In genomic region chr16:28188085-28188916, GRCh38 we compare ENCODE assay signal across 9 cellular contexts. TPM values are rescaled to one million over a fixed set of nuclear protein-coding genes. Genes with fewer than 3 reads are reported as not detected.
DNase-seq lines count a peak whose midpoint lies in the region; ATAC-seq and TF ChIP-seq lines count a peak whose summit lies in the region.
"Had no signal": no experiment of that assay in that cellular context is flagged by ENCODE, and none has a peak within 500 bp of the region (broad histone marks: within the 10 kb centered on the region; RNA-seq: fewer than 3 reads in every experiment).

No MANE protein-coding gene starts in this region.

- H3K79me2 ChIP-seq in Karpas-422 (ENCODE audit: low read length) (peaks cover 98% of the 10 kb centered on the region), neural progenitor cell (ENCODE audit: low read depth) (peaks cover 100% of the 10 kb centered on the region)

- peaks cover 57% of the 10 kb centered on the region for H3K36me3 ChIP-seq in Karpas-422 (ENCODE audit: insufficient read depth, low read length)
- no peaks in the 10 kb centered on the region for H3K36me3 ChIP-seq in neural progenitor cell

- peak overlapping the region; percentile 43 for H3K27ac ChIP-seq in Karpas-422 (ENCODE audit: low read length)
- H3K27ac ChIP-seq in neural progenitor cell: no peak overlapping the region
- H3K27ac ChIP-seq: HL-60 had no signal

- H3K4me2 ChIP-seq in Karpas-422 (ENCODE audit: low read depth, low read length, poor library complexity, severe bottlenecking) (peak overlapping the region; percentile 5), neural progenitor cell (no peak overlapping the region)

- peaks cover 9% of the 10 kb centered on the region for H3K36me3 Mint-ChIP-seq in neural progenitor cell

- H3K27me3 ChIP-seq in Karpas-422 (ENCODE audit: low read length) (no peaks in the 10 kb centered on the region), neural progenitor cell (no peaks in the 10 kb centered on the region)

- no peak overlapping the region for H3K4me3 Mint-ChIP-seq in neural progenitor cell

- peaks cover 4% of the 10 kb centered on the region for H3K9me3 Mint-ChIP-seq in neural progenitor cell

- peaks cover 48% of the 10 kb centered on the region for H4K20me1 ChIP-seq in Karpas-422 (ENCODE audit: insufficient read depth, low read depth, low read length)
- peaks cover 61% of the 10 kb centered on the region for H4K20me1 ChIP-seq in neural progenitor cell (ENCODE audit: low read depth)

- peaks cover 2% of the 10 kb centered on the region for H3K4me1 Mint-ChIP-seq in neural progenitor cell

- H3K9ac ChIP-seq in Karpas-422 (ENCODE audit: low read length) (no peak overlapping the region), neural progenitor cell (no peak overlapping the region)

- H3F3A ChIP-seq in neural progenitor cell (ENCODE audit: low read depth): no peaks in the 10 kb centered on the region

- no peak overlapping the region for H3K27ac Mint-ChIP-seq in neural progenitor cell

- H3K27me3 Mint-ChIP-seq in neural progenitor cell (ENCODE audit: insufficient read depth, low read depth): no peaks in the 10 kb centered on the region

- peaks cover 62% of the 10 kb centered on the region for H3K4me1 ChIP-seq in Karpas-422 (ENCODE audit: low read length)
- H3K4me1 ChIP-seq in neural progenitor cell: peaks cover 6% of the 10 kb centered on the region

- H2AFZ ChIP-seq in Karpas-422 (ENCODE audit: low read length): no peak overlapping the region
- H2AFZ ChIP-seq in neural progenitor cell (replicated peaks): no peak overlapping the region

- no peaks in the 10 kb centered on the region for H3K9me2 ChIP-seq in Karpas-422 (replicated peaks; ENCODE audit: insufficient read depth, low read length)

- DNase-seq in Karpas-422: peak; percentile 76
- peak; percentile 90 for DNase-seq in iris pigment epithelial cell (ENCODE audit: low read depth)
- DNase-seq in NCI-H1417 treated with DMSO at 0.1 percent for 48 hours (lab: John Stamatoyannopoulos, UW): no peak
- DNase-seq in NCI-H1092 treated with DMSO at 0.1 percent for 48 hours (lab: John Stamatoyannopoulos, UW): no peak
- DNase-seq in RKO (ENCODE audit: low spot score): no peak
- DNase-seq in neural progenitor cell (ENCODE audit: low spot score): no peak

- H3K9me3 ChIP-seq in Karpas-422 (ENCODE audit: low read length) (no peaks in the 10 kb centered on the region), neural progenitor cell (ENCODE audit: low read depth) (no peaks in the 10 kb centered on the region)

- H3K4me3 ChIP-seq in Karpas-422 (ENCODE audit: low read length) (no peak overlapping the region), neural progenitor cell (no peak overlapping the region)

- TF ChIP-seq CTCF in neural progenitor cell (IDR thresholded peaks at IDR 0.05): no peak

- ATAC-seq in GM18498 (IDR thresholded peaks at IDR 0.05; ENCODE audit: unreplicated experiment): peak; percentile 67
- peak; percentile 54 for ATAC-seq in GM21717 (IDR thresholded peaks at IDR 0.05; ENCODE audit: unreplicated experiment)

RNA-seq across cellular contexts. Expression of gene XPO6, which starts 23.5 kb away (rescaled TPM):
- 136 and 158 TPM in 2 replicates for total RNA-seq in Karpas-422 (2014; rRNA removed; shearing (Covaris generic); ENCODE audit: low replicate concordance)
- 71.6 and 75.5 TPM in 2 replicates for total RNA-seq in neural progenitor cell (ENCODE audit: low replicate concordance)

Comparison
In these comparisons a context has a peak if more than half of its experiments do, and no peak if none do; other contexts are left out.
1. DNase-seq: peak in Karpas-422 (single experiment) and iris pigment epithelial cell (single experiment); none in NCI-H1417 treated with DMSO at 0.1 percent for 48 hours (single experiment), NCI-H1092 treated with DMSO at 0.1 percent for 48 hours (single experiment), RKO (single experiment) and neural progenitor cell (single experiment).